Comparison of ENCODE assay signal across 18 cellular contexts in the genomic region with DNA sequence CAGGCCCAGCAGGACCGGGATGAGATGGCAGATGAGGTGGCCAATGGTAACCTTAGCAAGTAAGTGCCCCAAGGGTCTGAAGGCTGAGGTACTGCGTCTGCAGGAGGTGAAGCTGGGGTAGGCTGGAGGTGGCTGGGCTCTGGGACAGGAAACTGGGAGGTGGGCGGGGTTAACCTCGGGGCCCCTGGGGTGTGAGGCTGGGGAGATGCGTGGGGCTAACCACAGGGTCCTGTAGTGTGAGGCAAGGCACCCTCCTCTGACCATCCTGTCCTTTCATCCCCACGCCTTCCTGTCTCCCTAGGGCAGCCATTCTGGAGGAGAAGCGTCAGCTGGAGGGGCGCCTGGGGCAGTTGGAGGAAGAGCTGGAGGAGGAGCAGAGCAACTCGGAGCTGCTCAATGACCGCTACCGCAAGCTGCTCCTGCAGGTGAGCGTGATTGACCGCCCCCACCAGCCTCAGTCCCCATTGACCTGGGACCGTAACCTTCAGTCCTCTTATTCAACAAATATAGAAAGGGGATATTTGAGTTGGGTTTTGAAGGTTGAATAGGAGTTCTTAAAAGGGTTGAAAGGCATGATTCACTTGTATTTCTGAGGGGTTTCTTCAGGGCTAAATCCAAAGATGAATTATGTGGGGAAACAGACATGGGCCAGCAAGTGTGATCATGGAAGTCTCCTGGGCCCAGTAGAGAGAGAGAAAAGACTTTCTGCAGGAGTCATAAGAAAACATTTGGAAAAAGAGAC. TPM values are rescaled to one million over a fixed set of nuclear protein-coding genes. Genes with fewer than 3 reads are reported as not detected.
"Had no signal": no experiment of that assay in that cellular context is flagged by ENCODE, and none has a peak within 500 bp of the region (broad histone marks: within the 10 kb centered on the region; RNA-seq: fewer than 3 reads in every experiment).

No MANE protein-coding gene starts in this region.

- H2AFZ ChIP-seq: hepatocyte had no signal

- H3K4me3 ChIP-seq: coronary artery, hepatocyte, ovary had no signal

- H3K4me1 ChIP-seq: foreskin keratinocyte had no signal

- DNase-seq: effector CD4-positive, alpha-beta T cell; endodermal cell; erythroblast; foreskin keratinocyte; head of caudate nucleus; kidney glomerular epithelial cell; mesendoderm; naive B cell; nephron progenitor cell; ovary; stimulated activated CD4-positive, alpha-beta T cell treated with anti-CD3 and anti-CD28 coated beads, Interleukin-2, amount 100 ng/mL, for 24 hours; stimulated activated CD4-positive, alpha-beta T cell treated with anti-CD3 and anti-CD28 coated beads, Interleukin-4, amount 100 ng/mL, for 4 hours; stimulated activated naive CD4-positive, alpha-beta T cell; trophoblast cell had no signal

- H3K27ac Mint-ChIP-seq: endodermal cell, naive B cell, nephron progenitor cell, progenitor cell of endocrine pancreas had no signal

- H3K4me1 Mint-ChIP-seq: endodermal cell had no signal

- H3K9me3 ChIP-seq: ovary had no signal

- H3K4me2 ChIP-seq: hepatocyte had no signal

- H3K27me3 Mint-ChIP-seq: progenitor cell of endocrine pancreas had no signal

- H3K9me3 Mint-ChIP-seq: endodermal cell had no signal

- H3K27ac ChIP-seq: coronary artery, foreskin keratinocyte, hepatocyte, ovary had no signal

- ATAC-seq: foreskin keratinocyte, sciatic nerve had no signal

- H3K36me3 ChIP-seq: ovary had no signal

- H3K79me2 ChIP-seq: hepatocyte had no signal

- H3K27me3 ChIP-seq: foreskin keratinocyte, hepatocyte, ovary had no signal

- H3K4me3 Mint-ChIP-seq: endodermal cell, naive B cell, nephron progenitor cell had no signal

RNA-seq across cellular contexts. Expression of gene KCNC3, which starts 35.7 kb away (rescaled TPM):
- total RNA-seq: foreskin keratinocyte had no signal
- polyA plus RNA-seq: foreskin keratinocyte had no signal
